1 cellular context compared by ENCODE assay signal in genomic region chr2:105797298-105797819, GRCh38.
TF ChIP-seq lines count a peak whose summit lies in the region.

No MANE protein-coding gene starts in this region.

TF ChIP-seq in HepG2, 621 proteins besides CTCF, POLR2A, EP300 and RAD21 (continued from another document and continues in another):
- TF ChIP-seq ARID4A (CRISPR knock-in tag; IDR thresholded peaks at IDR 0.05; ENCODE audit: borderline replicate concordance), result no peak
- TF ChIP-seq ZNF687 (CRISPR knock-in tag; IDR thresholded peaks at IDR 0.05), result peak; percentile 32
- TF ChIP-seq MTERF4 (CRISPR knock-in tag; IDR thresholded peaks at IDR 0.05), result no peak
- no peak for TF ChIP-seq RNF219 (CRISPR knock-in tag; IDR thresholded peaks at IDR 0.05)
- 0 out of 2 replicates have a peak, but pooled peaks have one; percentile 27 for TF ChIP-seq FOXJ3 (CRISPR knock-in tag; IDR thresholded peaks at IDR 0.05; ENCODE audit: borderline replicate concordance)
- no peak for TF ChIP-seq MXD1 (CRISPR knock-in tag; IDR thresholded peaks at IDR 0.05)
- 0 out of 2 replicates have a peak, but pooled peaks have one; percentile 38 for TF ChIP-seq TGIF2 (CRISPR knock-in tag; IDR thresholded peaks at IDR 0.05)
- no peak for TF ChIP-seq PLSCR1 (CRISPR knock-in tag; IDR thresholded peaks at IDR 0.05; ENCODE audit: borderline replicate concordance)
- no peak for TF ChIP-seq CHCHD3 (CRISPR knock-in tag; IDR thresholded peaks at IDR 0.05)
- no peak for TF ChIP-seq CC2D1A (CRISPR knock-in tag; IDR thresholded peaks at IDR 0.05)
- peak; percentile 40 for TF ChIP-seq GATAD2A (CRISPR knock-in tag; IDR thresholded peaks at IDR 0.05)
- no peak for TF ChIP-seq RCOR2 (CRISPR knock-in tag; IDR thresholded peaks at IDR 0.05)
- TF ChIP-seq IRF2 (CRISPR knock-in tag; IDR thresholded peaks at IDR 0.05), result no peak
- TF ChIP-seq GLMP (CRISPR knock-in tag; IDR thresholded peaks at IDR 0.05; ENCODE audit: borderline replicate concordance), result no peak
- no peak for TF ChIP-seq GMEB1 (CRISPR knock-in tag; IDR thresholded peaks at IDR 0.05; ENCODE audit: borderline replicate concordance)
- TF ChIP-seq STAG1 (CRISPR knock-in tag; IDR thresholded peaks at IDR 0.05), result no peak
- TF ChIP-seq MTA1 (CRISPR knock-in tag; IDR thresholded peaks at IDR 0.05; ENCODE audit: borderline replicate concordance), result no peak
- no peak for TF ChIP-seq GTF2F1 (IDR thresholded peaks at IDR 0.05; ENCODE audit: low read length)
- no peak for TF ChIP-seq ZNF230 (CRISPR knock-in tag; IDR thresholded peaks at IDR 0.05)
- no peak for TF ChIP-seq MED1 (CRISPR knock-in tag; IDR thresholded peaks at IDR 0.05)
- TF ChIP-seq ZNF678 (CRISPR knock-in tag; IDR thresholded peaks at IDR 0.05), result no peak
- peak; percentile 45; the same call in 1 of the 2 replicates for TF ChIP-seq ZNF605 (CRISPR knock-in tag; IDR thresholded peaks at IDR 0.05)
- TF ChIP-seq ZNF530 (CRISPR knock-in tag; IDR thresholded peaks at IDR 0.05; ENCODE audit: low read depth), result no peak
- TF ChIP-seq GABPA (IDR thresholded peaks at IDR 0.05; ENCODE audit: low read depth, low read length), result no peak
- peak; percentile 19; the same call in 1 of the 2 replicates for TF ChIP-seq GABPA (CRISPR knock-in tag; IDR thresholded peaks at IDR 0.05; ENCODE audit: low read depth)
- TF ChIP-seq BRD4 (CRISPR knock-in tag; IDR thresholded peaks at IDR 0.05), result no peak
- TF ChIP-seq ZBTB43 (CRISPR knock-in tag; conservative IDR thresholded peaks at IDR 0.05), result no peak
- TF ChIP-seq FOXP4 (CRISPR knock-in tag; IDR thresholded peaks at IDR 0.05), result 0 out of 2 replicates have a peak, but pooled peaks have one; percentile 22
- TF ChIP-seq ZNF713 (CRISPR knock-in tag; IDR thresholded peaks at IDR 0.05), result no peak
- TF ChIP-seq ZFP90 (CRISPR knock-in tag; IDR thresholded peaks at IDR 0.05; ENCODE audit: borderline replicate concordance), result no peak
- 0 out of 2 replicates have a peak, but pooled peaks have one; percentile 20 for TF ChIP-seq MYC (CRISPR knock-in tag; IDR thresholded peaks at IDR 0.05; ENCODE audit: borderline replicate concordance)
- no peak for TF ChIP-seq ZEB1 (IDR thresholded peaks at IDR 0.05; ENCODE audit: insufficient replicate concordance, low read depth)
- TF ChIP-seq ZBTB38 (CRISPR knock-in tag; IDR thresholded peaks at IDR 0.05), result 0 out of 2 replicates have a peak, but pooled peaks have one; percentile 27
- TF ChIP-seq HDAC2 (CRISPR knock-in tag; IDR thresholded peaks at IDR 0.05), result no peak
- peak in 1 of 2 experiments; percentile 76; a peak in 2 of 4 replicates for TF ChIP-seq ATF4 (CRISPR knock-in tag; IDR thresholded peaks at IDR 0.05)
- no peak for TF ChIP-seq RFX3 (CRISPR knock-in tag; IDR thresholded peaks at IDR 0.05)
